In genomic region chr2:108594982-108595464, GRCh38 we compare ENCODE assay signal across 8 cellular contexts.
DNase-seq lines count a peak whose midpoint lies in the region; ATAC-seq and TF ChIP-seq lines count a peak whose summit lies in the region.

No MANE protein-coding gene starts in this region.

- H3K36me3 ChIP-seq in ACC112 (ENCODE audit: insufficient read depth, low read length) = no peaks in the 10 kb centered on the region

- peaks cover 37% of the 10 kb centered on the region for H3K79me2 ChIP-seq in ACC112 (ENCODE audit: control insufficient read depth, insufficient read depth, low read length, unreplicated experiment)

- no peaks in the 10 kb centered on the region for H3K9me3 Mint-ChIP-seq in activated B cell treated with CpG ODN at 0.5 μM for 24 hours

- no peak for DNase-seq in activated B cell treated with CpG ODN at 0.5 μM for 24 hours
- DNase-seq in left ventricle myocardium superior = no peak
- no peak for DNase-seq in substantia nigra (lab: John Stamatoyannopoulos, UW)
- no peak for DNase-seq in NCI-H1694 treated with DMSO at 0.1 percent for 48 hours (lab: John Stamatoyannopoulos, UW)
- DNase-seq in mesenteric fat pad (ENCODE audit: low spot score) = no peak

- no peaks in the 10 kb centered on the region for H3K27me3 Mint-ChIP-seq in activated B cell treated with CpG ODN at 0.5 μM for 24 hours

- no peak for TF ChIP-seq CTCF in activated B cell treated with CpG ODN at 0.5 μM for 24 hours (IDR thresholded peaks at IDR 0.05)

- CTCF ChIA-PET in activated B cell treated with CpG ODN at 0.5 μM for 24 hours (lab: Charles Lee) = interaction anchor here (0.5 to 4.0 kb wide), 5 partner anchors 8 to 41 kb away, joined by 3 to 29 read pairs (median 4); no protein-coding TSS in a partner anchor

- H3K4me3 Mint-ChIP-seq in activated B cell treated with CpG ODN at 0.5 μM for 24 hours = peak overlapping the region; percentile 24

- H3K27ac ChIP-seq in ACC112 (ENCODE audit: low read depth, low read length) = peak overlapping the region; percentile 98
- peak overlapping the region; percentile 47 for H3K27ac ChIP-seq in substantia nigra (ENCODE audit: low read depth, low read length, poor library complexity, severe bottlenecking)

- peaks cover 38% of the 10 kb centered on the region for H3K4me1 ChIP-seq in ACC112 (ENCODE audit: control insufficient read depth, insufficient read depth, low read length, unreplicated experiment)

- peak overlapping the region; percentile 83 for H3K27ac Mint-ChIP-seq in activated B cell treated with CpG ODN at 0.5 μM for 24 hours

- H3K4me1 Mint-ChIP-seq in activated B cell treated with CpG ODN at 0.5 μM for 24 hours = peaks cover 71% of the 10 kb centered on the region

- H3K36me3 Mint-ChIP-seq in activated B cell treated with CpG ODN at 0.5 μM for 24 hours (ENCODE audit: low read depth) = no peaks in the 10 kb centered on the region

- ATAC-seq in GM19324 (IDR thresholded peaks at IDR 0.05; ENCODE audit: low FRiP score, unreplicated experiment) (peak; percentile 68), HG03565 (IDR thresholded peaks at IDR 0.05; ENCODE audit: unreplicated experiment) (peak; percentile 49), activated B cell treated with CpG ODN at 0.5 μM for 24 hours (ENCODE audit: low read depth) (no peak), left ventricle myocardium superior (peak; percentile 62)

- no peak overlapping the region for H2AFZ ChIP-seq in ACC112 (ENCODE audit: low read length, unreplicated experiment)

- no peaks in the 10 kb centered on the region for H3K27me3 ChIP-seq in ACC112 (ENCODE audit: insufficient read depth, low read length)

- POLR2A ChIA-PET in activated B cell treated with CpG ODN at 0.5 μM for 24 hours (lab: Charles Lee) = interaction anchor here (1.2 to 2.1 kb wide), 5 partner anchors 16 to 147 kb away, joined by 4 to 9 read pairs (median 5); partner anchors contain the start of gene GCC2

- intact Hi-C loops in activated B cell treated with CpG ODN at 0.5 μM for 24 hours (cut with micrococcal nuclease) (loop anchor here (1.0 to 5.0 kb wide), 4 partner anchors 17 to 182 kb away; partner anchors contain the start of gene RANBP2), left ventricle myocardium superior (cut with micrococcal nuclease) (no loop called here)

- H3K4me3 ChIP-seq in ACC112 (ENCODE audit: low read depth, low read length) = peak overlapping the region; percentile 30
